Comparison of ENCODE assay signal across 1 cellular context in the genomic region with DNA sequence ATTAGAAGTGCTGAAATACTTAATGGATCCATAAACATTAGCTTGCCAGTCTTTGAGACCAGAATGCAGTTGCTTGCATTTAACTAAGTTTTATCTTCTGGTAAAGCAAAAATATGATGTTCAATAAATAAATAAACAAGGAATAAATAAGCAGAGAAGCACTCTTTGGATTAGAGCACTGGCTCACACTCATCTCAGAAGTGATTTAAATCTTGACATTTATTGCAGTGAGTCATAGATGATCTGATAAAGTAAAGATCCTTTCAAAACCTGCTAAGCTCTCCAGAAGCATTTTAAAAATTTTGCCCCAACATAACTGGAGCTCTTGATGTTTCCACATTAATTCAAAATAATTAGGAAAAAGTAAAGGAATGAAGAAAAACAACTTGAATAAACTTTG.
TF ChIP-seq lines count a peak whose summit lies in the region.

No MANE protein-coding gene starts in this region.

TF ChIP-seq in HCT116, 20 proteins besides CTCF, POLR2A, EP300 and RAD21 (continued from another document):
- TF ChIP-seq, protein P1, sequence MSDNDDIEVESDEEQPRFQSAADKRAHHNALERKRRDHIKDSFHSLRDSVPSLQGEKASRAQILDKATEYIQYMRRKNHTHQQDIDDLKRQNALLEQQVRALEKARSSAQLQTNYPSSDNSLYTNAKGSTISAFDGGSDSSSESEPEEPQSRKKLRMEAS (IDR thresholded peaks at IDR 0.05) = no peak
- TF ChIP-seq EZH2 (IDR thresholded peaks at IDR 0.05) (no peak), ELF1 (IDR thresholded peaks at IDR 0.05; ENCODE audit: borderline replicate concordance, low read depth) (no peak), EZH2phosphoT487 (IDR thresholded peaks at IDR 0.05; ENCODE audit: borderline replicate concordance) (no peak)
TF ChIP-seq in HCT116: peak in this region for 2.
